In genomic region chr12:111505601-111506036, GRCh38 we compare ENCODE assay signal across 17 cellular contexts.
A peak's percentile ranks its signal among the peaks of the same experiment; 100 is the strongest.
DNase-seq lines count a peak whose midpoint lies in the region; ATAC-seq and TF ChIP-seq lines count a peak whose summit lies in the region.
"Had no signal": no experiment of that assay in that cellular context is flagged by ENCODE, and none has a peak within 500 bp of the region (broad histone marks: within the 10 kb centered on the region; RNA-seq: fewer than 3 reads in every experiment).

No MANE protein-coding gene starts in this region.

- H3K9ac ChIP-seq in H9 (ENCODE audit: extremely low read depth, insufficient read length, low read length), result no peak overlapping the region
- H3K9ac ChIP-seq: KMS-11 had no signal

- no peaks in the 10 kb centered on the region for H3K27me3 ChIP-seq in CD4-positive, alpha-beta memory T cell (ENCODE audit: insufficient read depth, low read length)
- no peaks in the 10 kb centered on the region for H3K27me3 ChIP-seq in H9 (ENCODE audit: insufficient read depth, low read length)
- H3K27me3 ChIP-seq: ascending aorta, thyroid gland had no signal

- peaks cover 7% of the 10 kb centered on the region for H3K4me1 ChIP-seq in CD4-positive, alpha-beta memory T cell (ENCODE audit: insufficient read depth, low read length)
- no peaks in the 10 kb centered on the region for H3K4me1 ChIP-seq in H9 (ENCODE audit: insufficient read depth, low read length)
- H3K4me1 ChIP-seq: ascending aorta, thyroid gland had no signal

- H3K36me3 Mint-ChIP-seq in CD4-positive, alpha-beta memory T cell, result peaks cover 26 to 47% of the 10 kb centered on the region in 2 donors
- peaks cover 76% of the 10 kb centered on the region for H3K36me3 Mint-ChIP-seq in activated T-helper 17 cell treated with anti-CD3 and anti-CD28 coated beads, Interleukin-2, amount 50 U/mL, for 72 hours (ENCODE audit: low read depth)
- H3K36me3 Mint-ChIP-seq in immature natural killer cell (peaks cover 5 to 31% (median 29%) of the 10 kb centered on the region in 3 donors), H9 (ENCODE audit: insufficient read depth in 1 of 3, low read depth in 3 of 3) (peaks cover 28 to 61% (median 57%) of the 10 kb centered on the region in 3 experiments)

- H3K23me2 ChIP-seq in H9 (ENCODE audit: insufficient read length, low read depth, low read length, poor library complexity, severe bottlenecking), result no peaks in the 10 kb centered on the region

- H3K27ac Mint-ChIP-seq in CD4-positive, alpha-beta memory T cell, result peak overlapping the region in 4 of 7 donors; percentile 5 to 64 (median 22)
- H3K27ac Mint-ChIP-seq in activated T-helper 17 cell treated with anti-CD3 and anti-CD28 coated beads, Interleukin-2, amount 50 U/mL, for 72 hours, result peak overlapping the region; percentile 10
- H3K27ac Mint-ChIP-seq in immature natural killer cell, result peak overlapping the region in 4 of 6 donors; percentile 8 to 58 (median 46)
- no peak overlapping the region for H3K27ac Mint-ChIP-seq in H9

- no peak overlapping the region for H3K56ac ChIP-seq in H9 (ENCODE audit: insufficient read length, low read depth, low read length)

- H3K14ac ChIP-seq in H9 (ENCODE audit: insufficient read depth, low read length), result no peak overlapping the region

- H3K79me2 ChIP-seq in H9 (ENCODE audit: insufficient read depth, low read length), result no peaks in the 10 kb centered on the region

- H3K4me3 Mint-ChIP-seq in CD4-positive, alpha-beta memory T cell, result no peak overlapping the region
- no peak overlapping the region for H3K4me3 Mint-ChIP-seq in activated T-helper 17 cell treated with anti-CD3 and anti-CD28 coated beads, Interleukin-2, amount 50 U/mL, for 72 hours
- H3K4me3 Mint-ChIP-seq in immature natural killer cell (peak overlapping the region in 4 of 5 donors; percentile 26 to 73 (median 48)), H9 (no peak overlapping the region)

- H3K36me3 ChIP-seq in CD4-positive, alpha-beta memory T cell (ENCODE audit: insufficient read depth, low read length), result peaks cover 18% of the 10 kb centered on the region

- H2BK120ac ChIP-seq in H9 (ENCODE audit: low read depth, low read length, poor library complexity, severe bottlenecking), result no peak overlapping the region

- H3K9me3 Mint-ChIP-seq in CD4-positive, alpha-beta memory T cell, result no peaks in the 10 kb centered on the region
- no peaks in the 10 kb centered on the region for H3K9me3 Mint-ChIP-seq in activated T-helper 17 cell treated with anti-CD3 and anti-CD28 coated beads, Interleukin-2, amount 50 U/mL, for 72 hours
- H3K9me3 Mint-ChIP-seq in immature natural killer cell (no peaks in the 10 kb centered on the region), H9 (peaks cover 3 to 7% of the 10 kb centered on the region in 2 experiments; a peak in 3 of 5 replicates)

- no peak overlapping the region for H3K27ac ChIP-seq in CD4-positive, alpha-beta memory T cell (ENCODE audit: low read depth, low read length)
- no peak overlapping the region for H3K27ac ChIP-seq in H9 (ENCODE audit: insufficient read length, low read depth, low read length)
- H3K27ac ChIP-seq: ascending aorta, KMS-11, thyroid gland had no signal

- no CpG with 5 or more reads among the region's 1 CpG for WGBS in H9 (ENCODE audit: extremely low coverage, insufficient read length, low lambda C conversion rate)

- intact Hi-C loops in CD4-positive, alpha-beta memory T cell (cut with micrococcal nuclease), result no loop called here

- H3K4me1 Mint-ChIP-seq in CD4-positive, alpha-beta memory T cell, result peaks cover 6 to 13% (median 10%) of the 10 kb centered on the region in 4 donors
- H3K4me1 Mint-ChIP-seq in activated T-helper 17 cell treated with anti-CD3 and anti-CD28 coated beads, Interleukin-2, amount 50 U/mL, for 72 hours, result peaks cover 8% of the 10 kb centered on the region
- H3K4me1 Mint-ChIP-seq in immature natural killer cell, result peaks cover 14 to 19% of the 10 kb centered on the region in 2 donors
- no peaks in the 10 kb centered on the region for H3K4me1 Mint-ChIP-seq in H9

- H4K8ac ChIP-seq in H9 (replicated peaks; ENCODE audit: insufficient read length, low read depth, low read length), result no peak overlapping the region

- POLR2A ChIA-PET in CD4-positive, alpha-beta memory T cell (lab: Charles Lee; ENCODE audit: partially characterized antibody), result no interaction called here

- H2BK12ac ChIP-seq in H9 (ENCODE audit: insufficient read length, low read depth, low read length), result no peak overlapping the region

- ATAC-seq in GM21381 (IDR thresholded peaks at IDR 0.05; ENCODE audit: unreplicated experiment), result peak; percentile 52
- ATAC-seq in activated T-helper 17 cell treated with anti-CD3 and anti-CD28 coated beads, Interleukin-2, amount 50 U/mL, for 72 hours (replicated peaks), result peak; percentile 85
- ATAC-seq in GM18870 (IDR thresholded peaks at IDR 0.05; ENCODE audit: unreplicated experiment), result no peak
- ATAC-seq in HG02798 (IDR thresholded peaks at IDR 0.05; ENCODE audit: poor library complexity, unreplicated experiment), result no peak
- ATAC-seq: left ventricle myocardium superior had no signal

- H3K79me1 ChIP-seq in H9 (ENCODE audit: insufficient read depth, low read depth, low read length, poor library complexity, severe bottlenecking), result no peaks in the 10 kb centered on the region

- CTCF ChIA-PET in CD4-positive, alpha-beta memory T cell (lab: Charles Lee; ENCODE audit: partially characterized antibody), result no interaction called here

- H4K91ac ChIP-seq in H9 (ENCODE audit: insufficient read length, low read depth, low read length), result no peak overlapping the region

- no peaks in the 10 kb centered on the region for H3K27me3 Mint-ChIP-seq in CD4-positive, alpha-beta memory T cell
- no peaks in the 10 kb centered on the region for H3K27me3 Mint-ChIP-seq in activated T-helper 17 cell treated with anti-CD3 and anti-CD28 coated beads, Interleukin-2, amount 50 U/mL, for 72 hours
- H3K27me3 Mint-ChIP-seq in immature natural killer cell (ENCODE audit: low read depth in 3 of 3) (peaks cover 0 to 3% (median 0%) of the 10 kb centered on the region in 3 donors), H9 (ENCODE audit: low read depth) (no peaks in the 10 kb centered on the region)

- no peak overlapping the region for H2BK20ac ChIP-seq in H9 (ENCODE audit: low read depth, low read length, poor library complexity, severe bottlenecking)

- H2AFZ ChIP-seq in H9 (ENCODE audit: low read length), result no peak overlapping the region

- no peak; the same call in 2 of the 3 replicates for TF ChIP-seq CTCF in H9 (conservative IDR thresholded peaks at IDR 0.05)

- H3K18ac ChIP-seq in H9 (ENCODE audit: insufficient read length, low read depth, low read length), result no peak overlapping the region

- no peak overlapping the region for H3K4ac ChIP-seq in H9 (ENCODE audit: low read depth, low read length)

- no peak overlapping the region for H2BK15ac ChIP-seq in H9 (ENCODE audit: low read depth, low read length)

- no peak overlapping the region for H3K4me2 ChIP-seq in H9 (ENCODE audit: insufficient read depth, insufficient read length, low read length)
- H3K4me2 ChIP-seq: KMS-11 had no signal

- no peak overlapping the region for H3T11ph ChIP-seq in H9 (ENCODE audit: low read length)

- no peaks in the 10 kb centered on the region for H4K20me1 ChIP-seq in H9 (ENCODE audit: control insufficient read depth, insufficient read depth, insufficient read length)

- no peaks in the 10 kb centered on the region for H3K9me3 ChIP-seq in CD4-positive, alpha-beta memory T cell (ENCODE audit: control insufficient read depth in 1 of 2, low read length in 2 of 2)
- H3K9me3 ChIP-seq in H9 (ENCODE audit: control insufficient read depth, low read depth, low read length), result no peaks in the 10 kb centered on the region
- H3K9me3 ChIP-seq: ascending aorta, thyroid gland had no signal

- DNase-seq in CD4-positive, alpha-beta memory T cell, result peak in 2 of 5 donors; percentile 6 to 14
- DNase-seq in immature natural killer cell (peak; percentile 66 to 73 (median 69)), cortex of kidney (lab: John Stamatoyannopoulos, UW) (no peak), H9 (no peak)
- DNase-seq: activated effector memory CD4-positive, alpha-beta T cell treated with anti-CD3 and anti-CD28 coated beads, Interleukin-2, amount 50 U/mL, for 16 hours; AML-193; foreskin melanocyte; left ventricle myocardium superior; NCI-H1105; NCI-H526 treated with DMSO at 0.1 percent for 48 hours; thyroid gland had no signal

- no peak overlapping the region for H2AK5ac ChIP-seq in H9 (ENCODE audit: insufficient read length, low read length)

- H3K4me3 ChIP-seq in CD4-positive, alpha-beta memory T cell (ENCODE audit: low read length in 2 of 2), result no peak overlapping the region
- H3K4me3 ChIP-seq: ascending aorta, thyroid gland had no signal

- no peak overlapping the region for H4K5ac ChIP-seq in H9 (ENCODE audit: insufficient read length, low read depth, low read length)

- H2BK5ac ChIP-seq in H9 (ENCODE audit: insufficient read length, low read length), result no peak overlapping the region

- H3K23ac ChIP-seq in H9 (ENCODE audit: insufficient read length, low read depth, low read length), result no peak overlapping the region

Comparison
In these comparisons a context has a peak if more than half of its experiments do, and no peak if none do; other contexts are left out.
1. DNase-seq: peak in immature natural killer cell (3 of 3); none in cortex of kidney (single experiment) and H9 (single experiment).
2. H3K27ac Mint-ChIP-seq: peak in CD4-positive, alpha-beta memory T cell (4 of 7), activated T-helper 17 cell treated with anti-CD3 and anti-CD28 coated beads, Interleukin-2, amount 50 U/mL, for 72 hours (single experiment) and immature natural killer cell (4 of 6); none in H9 (0 of 3).
3. H3K4me3 Mint-ChIP-seq: peak in immature natural killer cell (4 of 5); none in CD4-positive, alpha-beta memory T cell (0 of 8), activated T-helper 17 cell treated with anti-CD3 and anti-CD28 coated beads, Interleukin-2, amount 50 U/mL, for 72 hours (single experiment) and H9 (0 of 2).
4. ATAC-seq: peak in GM21381 (single experiment) and activated T-helper 17 cell treated with anti-CD3 and anti-CD28 coated beads, Interleukin-2, amount 50 U/mL, for 72 hours (single experiment); none in GM18870 (single experiment) and HG02798 (single experiment).